ENCODE assay signal across 10 cellular contexts in genomic region chr6:33583591-33584155, GRCh38. TPM values are rescaled to one million over a fixed set of nuclear protein-coding genes. Genes with fewer than 3 reads are reported as not detected.
DNase-seq lines count a peak whose midpoint lies in the region; ATAC-seq and TF ChIP-seq lines count a peak whose summit lies in the region.
"Had no signal": no experiment of that assay in that cellular context is flagged by ENCODE, and none has a peak within 500 bp of the region (broad histone marks: within the 10 kb centered on the region; RNA-seq: fewer than 3 reads in every experiment).

No MANE protein-coding gene starts in this region.

- H3K36me3 ChIP-seq in neural cell (ENCODE audit: insufficient read depth, low read length): no peaks in the 10 kb centered on the region
- H3K36me3 ChIP-seq in mucosa of descending colon (ENCODE audit: low read depth): no peaks in the 10 kb centered on the region
- H3K36me3 ChIP-seq: thyroid gland had no signal

- H3K4me3 ChIP-seq in neural cell (ENCODE audit: low read length): no peak overlapping the region
- H3K4me3 ChIP-seq in mucosa of descending colon: no peak overlapping the region
- H3K4me3 ChIP-seq: thyroid gland had no signal

- peaks cover 18% of the 10 kb centered on the region for H3K4me1 Mint-ChIP-seq in T-helper 1 cell treated with Interleukin-12 subunit alpha and Interleukin-12 subunit beta and Interleukin-4 antibody, amounts not matched to agents 30 μg/mL and 1 μg/mL, for 36 hours (ENCODE audit: low read depth)
- peaks cover 22% of the 10 kb centered on the region for H3K4me1 Mint-ChIP-seq in HFFc6 (ENCODE audit: low read depth)
- H3K4me1 Mint-ChIP-seq in activated naive CD8-positive, alpha-beta T cell treated with anti-CD3 and anti-CD28 coated beads, Interleukin-2, amount 50 U/mL, for 24 hours: peaks cover 26% of the 10 kb centered on the region

- DNase-seq in T-helper 1 cell: no peak
- no peak for DNase-seq in HFFc6
- DNase-seq in activated naive CD8-positive, alpha-beta T cell treated with anti-CD3 and anti-CD28 coated beads, Interleukin-2, amount 50 U/mL, for 24 hours: peak; percentile 37
- no peak for DNase-seq in mucosa of descending colon
- no peak for DNase-seq in DMS79 (lab: John Stamatoyannopoulos, UW)
- DNase-seq: amygdala, thyroid gland had no signal

- no peak for ATAC-seq in activated naive CD8-positive, alpha-beta T cell treated with anti-CD3 and anti-CD28 coated beads, Interleukin-2, amount 50 U/mL, for 24 hours
- no peak for ATAC-seq in mucosa of descending colon
- ATAC-seq in GM21360 (IDR thresholded peaks at IDR 0.05; ENCODE audit: unreplicated experiment): no peak

- H3K4me3 Mint-ChIP-seq in T-helper 1 cell treated with Interleukin-12 subunit alpha and Interleukin-12 subunit beta and Interleukin-4 antibody, amounts not matched to agents 30 μg/mL and 1 μg/mL, for 36 hours: no peak overlapping the region
- H3K4me3 Mint-ChIP-seq in HFFc6: no peak overlapping the region
- no peak overlapping the region for H3K4me3 Mint-ChIP-seq in activated naive CD8-positive, alpha-beta T cell treated with anti-CD3 and anti-CD28 coated beads, Interleukin-2, amount 50 U/mL, for 24 hours

- H3K27ac ChIP-seq in neural cell (ENCODE audit: low read length): no peak overlapping the region
- H3K27ac ChIP-seq: thyroid gland had no signal

- H3F3A ChIP-seq in neural cell (ENCODE audit: insufficient read depth, low read length, poor library complexity, severe bottlenecking): no peaks in the 10 kb centered on the region

- peaks cover 10% of the 10 kb centered on the region for H3K4me1 ChIP-seq in mucosa of descending colon (ENCODE audit: low read depth)

- no peaks in the 10 kb centered on the region for H3K27me3 Mint-ChIP-seq in T-helper 1 cell treated with Interleukin-12 subunit alpha and Interleukin-12 subunit beta and Interleukin-4 antibody, amounts not matched to agents 30 μg/mL and 1 μg/mL, for 36 hours (ENCODE audit: low read depth)
- H3K27me3 Mint-ChIP-seq in HFFc6 (ENCODE audit: insufficient read depth): no peaks in the 10 kb centered on the region; the same call in 1 of the 2 replicates
- no peaks in the 10 kb centered on the region for H3K27me3 Mint-ChIP-seq in activated naive CD8-positive, alpha-beta T cell treated with anti-CD3 and anti-CD28 coated beads, Interleukin-2, amount 50 U/mL, for 24 hours

- no peak for TF ChIP-seq EP300 in neural cell (conservative IDR thresholded peaks at IDR 0.05; ENCODE audit: poor library complexity, severe bottlenecking)

- intact Hi-C loops in mucosa of descending colon (cut with DNase I, micrococcal nuclease): loop anchor here in 1 of 2 donors (10.0 kb wide), 1 partner anchor 121 kb away; no protein-coding TSS in a partner anchor

- no peak overlapping the region for H2AFZ ChIP-seq in neural cell (ENCODE audit: low read depth, low read length)

- H3K9me2 ChIP-seq in neural cell (ENCODE audit: insufficient read depth, low read length): no peaks in the 10 kb centered on the region

- TF ChIP-seq CTCF in HFFc6 (IDR thresholded peaks at IDR 0.05): peak; percentile 69
- peak; percentile 27 for TF ChIP-seq CTCF in neural cell (IDR thresholded peaks at IDR 0.05; ENCODE audit: poor library complexity, severe bottlenecking)
- no peak for TF ChIP-seq CTCF in mucosa of descending colon (IDR thresholded peaks at IDR 0.05)

- peaks cover 12% of the 10 kb centered on the region for H3K79me2 ChIP-seq in neural cell (replicated peaks; ENCODE audit: insufficient read depth, low read length)

- H3K9me3 Mint-ChIP-seq in T-helper 1 cell treated with Interleukin-12 subunit alpha and Interleukin-12 subunit beta and Interleukin-4 antibody, amounts not matched to agents 30 μg/mL and 1 μg/mL, for 36 hours: no peaks in the 10 kb centered on the region
- H3K9me3 Mint-ChIP-seq in HFFc6: no peaks in the 10 kb centered on the region
- H3K9me3 Mint-ChIP-seq in activated naive CD8-positive, alpha-beta T cell treated with anti-CD3 and anti-CD28 coated beads, Interleukin-2, amount 50 U/mL, for 24 hours: no peaks in the 10 kb centered on the region

- H3K4me2 ChIP-seq in neural cell (ENCODE audit: low read length): no peak overlapping the region

- H4K20me1 ChIP-seq in neural cell (ENCODE audit: insufficient read depth): no peaks in the 10 kb centered on the region

- no peak for TF ChIP-seq RAD21 in neural cell (conservative IDR thresholded peaks at IDR 0.05)

- peaks cover 7% of the 10 kb centered on the region for H3K36me3 Mint-ChIP-seq in T-helper 1 cell treated with Interleukin-12 subunit alpha and Interleukin-12 subunit beta and Interleukin-4 antibody, amounts not matched to agents 30 μg/mL and 1 μg/mL, for 36 hours (ENCODE audit: low read depth)
- peaks cover 4% of the 10 kb centered on the region for H3K36me3 Mint-ChIP-seq in HFFc6 (ENCODE audit: low read depth)
- peaks cover 3% of the 10 kb centered on the region for H3K36me3 Mint-ChIP-seq in activated naive CD8-positive, alpha-beta T cell treated with anti-CD3 and anti-CD28 coated beads, Interleukin-2, amount 50 U/mL, for 24 hours (ENCODE audit: low read depth)

- H3K27ac Mint-ChIP-seq in T-helper 1 cell treated with Interleukin-12 subunit alpha and Interleukin-12 subunit beta and Interleukin-4 antibody, amounts not matched to agents 30 μg/mL and 1 μg/mL, for 36 hours: peak overlapping the region; percentile 45
- no peak overlapping the region for H3K27ac Mint-ChIP-seq in HFFc6
- no peak overlapping the region for H3K27ac Mint-ChIP-seq in activated naive CD8-positive, alpha-beta T cell treated with anti-CD3 and anti-CD28 coated beads, Interleukin-2, amount 50 U/mL, for 24 hours

- no peak overlapping the region for H3K9ac ChIP-seq in neural cell (ENCODE audit: low read length)

- H3K27me3 ChIP-seq in neural cell (ENCODE audit: insufficient read depth, low read depth, low read length): no peaks in the 10 kb centered on the region
- H3K27me3 ChIP-seq: thyroid gland had no signal

- no peaks in the 10 kb centered on the region for H3K9me3 ChIP-seq in neural cell (ENCODE audit: low read length)
- no peaks in the 10 kb centered on the region for H3K9me3 ChIP-seq in mucosa of descending colon
- H3K9me3 ChIP-seq: thyroid gland had no signal

TF ChIP-seq in neural cell, 6 proteins besides CTCF, POLR2A, EP300 and RAD21:
- no peak for TF ChIP-seq EZH2 (IDR thresholded peaks at IDR 0.05; ENCODE audit: borderline replicate concordance, insufficient read depth, low read length, poor library complexity, severe bottlenecking)
- no peak for TF ChIP-seq TAF1 (IDR thresholded peaks at IDR 0.05; ENCODE audit: low read depth)
- TF ChIP-seq REST (IDR thresholded peaks at IDR 0.05; ENCODE audit: borderline replicate concordance): no peak
- TF ChIP-seq POLR2AphosphoS5 (IDR thresholded peaks at IDR 0.05): no peak
- TF ChIP-seq SMC3 (conservative IDR thresholded peaks at IDR 0.05; ENCODE audit: poor library complexity): no peak
- no peak for TF ChIP-seq MXI1 (conservative IDR thresholded peaks at IDR 0.05; ENCODE audit: poor library complexity, severe bottlenecking)

RNA-seq across cellular contexts. Expression of gene BAK1, which starts 3.6 kb away (rescaled TPM):
- total RNA-seq in HFFc6 (2021; fragmentation: NEBNext Ultra II Directional; extraction: Animal tissue kit (Norgen Biotek cat#: 25700)): 10 to 100 TPM; 17.5 to 23.2 (median 19.9) TPM
- polyA plus RNA-seq in neural cell: 15.4 and 21.9 TPM in 2 replicates
- 9.3 and 9.7 TPM in 2 replicates for polyA minus RNA-seq in neural cell
- total RNA-seq in mucosa of descending colon: 10 to 100 TPM; 57.1 to 97.9 (median 90.5) TPM

RNA-seq across cellular contexts. Expression of gene ITPR3, which starts 37.4 kb away (rescaled TPM):
- total RNA-seq in HFFc6 (2021; fragmentation: NEBNext Ultra II Directional; extraction: Animal tissue kit (Norgen Biotek cat#: 25700)): 10 to 100 TPM; 20.2 to 30.3 (median 26.9) TPM
- polyA plus RNA-seq in neural cell: 0.11 and 0.16 TPM in 2 replicates
- 0.23 and 0.24 TPM in 2 replicates for polyA minus RNA-seq in neural cell
- 100 to 1,000 TPM in 2 of 3 donors, 10 to 100 TPM in 1; 60.2 to 111 (median 103) TPM for total RNA-seq in mucosa of descending colon
